In the genomic region with DNA sequence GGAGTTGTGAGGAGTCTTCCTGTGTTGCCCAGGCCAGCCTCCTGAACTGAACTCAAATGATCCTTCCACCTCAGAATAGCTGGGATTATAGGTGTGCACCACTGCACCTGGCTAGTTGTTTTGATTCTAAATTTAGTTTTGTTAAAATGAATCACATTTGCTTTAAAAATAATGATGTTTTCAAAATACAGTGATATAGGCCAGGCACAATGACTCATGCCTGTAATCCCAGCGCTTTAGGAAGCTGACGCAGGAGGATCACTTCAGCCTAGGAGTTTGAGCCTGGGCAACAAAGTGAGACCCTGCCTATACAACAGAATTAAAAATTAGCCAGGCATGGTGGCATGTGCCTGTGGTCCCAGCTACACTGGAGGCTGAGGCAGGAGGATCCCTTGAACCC, we compare ENCODE assay signal across 1 cellular context.
TF ChIP-seq lines count a peak whose summit lies in the region.

No MANE protein-coding gene starts in this region.

TF ChIP-seq in GM12878, 131 proteins besides CTCF, POLR2A, EP300 and RAD21:
- TF ChIP-seq SP1 (IDR thresholded peaks at IDR 0.05; ENCODE audit: low read depth, low read length) = no peak
TF ChIP-seq in GM12878: peak in this region for 0.
